Comparison of ENCODE assay signal across 12 cellular contexts in the genomic region with DNA sequence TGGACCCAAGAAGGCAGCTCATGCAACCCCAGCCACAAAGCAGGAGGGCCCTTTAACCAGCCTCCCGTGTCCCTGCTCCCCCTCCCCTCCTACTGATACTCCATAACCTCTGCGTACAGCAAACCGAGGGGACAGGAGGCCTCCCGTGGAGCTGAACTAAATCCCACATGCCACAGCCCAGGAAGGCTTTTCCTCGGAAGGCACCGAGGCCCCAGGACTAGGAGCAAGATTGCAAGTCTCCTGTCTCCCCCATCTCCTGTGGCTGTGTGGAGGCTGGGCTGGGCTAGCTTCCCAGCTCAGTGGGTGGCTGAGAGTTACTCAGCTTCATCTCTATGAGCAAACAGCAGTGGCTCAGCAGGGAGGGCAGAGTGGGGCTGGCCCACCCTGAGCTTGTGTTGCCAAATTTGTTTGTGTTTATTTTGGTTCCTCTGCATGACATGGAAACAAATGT.
DNase-seq lines count a peak whose midpoint lies in the region; ATAC-seq and TF ChIP-seq lines count a peak whose summit lies in the region.
"Had no signal": no experiment of that assay in that cellular context is flagged by ENCODE, and none has a peak within 500 bp of the region (broad histone marks: within the 10 kb centered on the region; RNA-seq: fewer than 3 reads in every experiment).

No MANE protein-coding gene starts in this region.

- H3K27ac ChIP-seq in IMR-90 (ENCODE audit: insufficient read depth, low read length) (no peak overlapping the region), foreskin keratinocyte (no peak overlapping the region)
- H3K27ac ChIP-seq: uterus had no signal

- H3K14ac ChIP-seq in IMR-90 (replicated peaks; ENCODE audit: low read depth, low read length): no peak overlapping the region

- H3K9me3 ChIP-seq in IMR-90 (ENCODE audit: control insufficient read depth, insufficient read depth, low read length): no peaks in the 10 kb centered on the region
- H3K9me3 ChIP-seq: uterus had no signal

- dilution Hi-C loops in IMR-90 (cut with HindIII; ENCODE audit: low sequenced_read_pairs, unreplicated experiment): no loop called here

- no peak for TF ChIP-seq CTCF in IMR-90 (conservative IDR thresholded peaks at IDR 0.05; ENCODE audit: low read depth, low read length)
- no peak for TF ChIP-seq CTCF in foreskin keratinocyte (conservative IDR thresholded peaks at IDR 0.05)

- BruUV-seq in IMR-90 (replicated peaks; lab: Mats Ljungman, UMichigan): no TSS peak

- no peaks in the 10 kb centered on the region for H4K20me1 ChIP-seq in IMR-90 (ENCODE audit: insufficient read depth, low read length)

- no peak overlapping the region for H3K4me2 ChIP-seq in IMR-90 (ENCODE audit: low read depth, low read length)

- no peak overlapping the region for H3K23ac ChIP-seq in IMR-90 (ENCODE audit: low read depth, low read length)

- no peaks in the 10 kb centered on the region for H3K9me1 ChIP-seq in IMR-90 (ENCODE audit: insufficient read depth, low read length)

- H2BK15ac ChIP-seq in IMR-90 (ENCODE audit: low read depth, low read length): no peak overlapping the region

- no peak overlapping the region for H4K91ac ChIP-seq in IMR-90 (ENCODE audit: insufficient read depth, low read depth, low read length)

- H3K27me3 ChIP-seq in IMR-90 (ENCODE audit: control insufficient read depth, insufficient read depth, low read length): peaks cover 17% of the 10 kb centered on the region; the same call in 1 of the 2 replicates
- peaks cover 4% of the 10 kb centered on the region for H3K27me3 ChIP-seq in foreskin keratinocyte
- H3K27me3 ChIP-seq: uterus had no signal

- H2BK20ac ChIP-seq in IMR-90 (ENCODE audit: low read depth, low read length): no peak overlapping the region

- no peaks in the 10 kb centered on the region for H3K79me1 ChIP-seq in IMR-90 (ENCODE audit: low read depth in 1 of 2, low read length in 2 of 2)

- no peak overlapping the region for H3K4me3 ChIP-seq in IMR-90 (ENCODE audit: insufficient read depth, low read depth, low read length)
- H3K4me3 ChIP-seq: uterus had no signal

- TF ChIP-seq POLR2A in IMR-90 (IDR thresholded peaks at IDR 0.05; ENCODE audit: low read depth, low read length): no peak

- no peak overlapping the region for H3K4ac ChIP-seq in IMR-90 (ENCODE audit: low read depth, low read length)

- CTCF ChIA-PET in IMR-90 (lab: Yijun Ruan, JAX): no interaction called here

- DNase-seq in EH (ENCODE audit: low read depth) (peak; percentile 31), IMR-90 (peak; percentile 37), dedifferentiated amniotic fluid mesenchymal stem cell (ENCODE audit: extremely low spot score) (peak; percentile 15), occipital lobe (lab: John Stamatoyannopoulos, UW) (peak; percentile 78), T1000 (lab: John Stamatoyannopoulos, UW) (no peak), NCI-H2227 (lab: John Stamatoyannopoulos, UW; ENCODE audit: unreplicated experiment) (no peak), foreskin keratinocyte (no peak), Kasumi-1 (lab: John Stamatoyannopoulos, UW) (no peak)
- DNase-seq: right cardiac atrium, RPMI8226, uterus had no signal

- H3K4me1 ChIP-seq in IMR-90 (ENCODE audit: control insufficient read depth, insufficient read depth, low read length) (no peaks in the 10 kb centered on the region), foreskin keratinocyte (no peaks in the 10 kb centered on the region)
- H3K4me1 ChIP-seq: uterus had no signal

- ATAC-seq in IMR-90 (ENCODE audit: low read depth) (peak; percentile 67), foreskin keratinocyte (no peak)
- ATAC-seq: activated T-helper 17 cell treated with anti-CD3 and anti-CD28 coated beads, Interleukin-2, amount 50 U/mL, for 72 hours; right cardiac atrium had no signal

- TF ChIP-seq RAD21 in IMR-90 (IDR thresholded peaks at IDR 0.05; ENCODE audit: low read length): no peak

- H2BK120ac ChIP-seq in IMR-90 (ENCODE audit: low read depth, low read length): no peak overlapping the region

- in situ Hi-C loops in IMR-90 (cut with MboI; ENCODE audit: low sequenced_read_pairs): no loop called here

- no peak overlapping the region for H3K9ac ChIP-seq in IMR-90 (ENCODE audit: low read depth, low read length)

- WGBS in IMR-90 (ENCODE audit: extremely low coverage in 2 of 2, insufficient read length in 1 of 2), 2 experiments: no CpG with 5 or more reads among the region's 6 CpGs

- H2AK5ac ChIP-seq in IMR-90 (ENCODE audit: low read depth, low read length): no peak overlapping the region

- H3K36me3 ChIP-seq in IMR-90 (ENCODE audit: control insufficient read depth, insufficient read depth, low read length): no peaks in the 10 kb centered on the region
- H3K36me3 ChIP-seq: uterus had no signal

- POLR2A ChIA-PET in IMR-90 (lab: Charles Lee; ENCODE audit: unreplicated experiment): no interaction called here

- H4K5ac ChIP-seq in IMR-90 (ENCODE audit: low read depth, low read length): no peak overlapping the region

- no peak overlapping the region for H3K18ac ChIP-seq in IMR-90 (ENCODE audit: low read depth, low read length)

- H2AK9ac ChIP-seq in IMR-90 (replicated peaks; ENCODE audit: low read depth, low read length, poor library complexity): no peak overlapping the region

- H4K8ac ChIP-seq in IMR-90 (ENCODE audit: low read depth in 2 of 2, low read length in 2 of 2): no peak overlapping the region

- H2BK5ac ChIP-seq in IMR-90 (ENCODE audit: low read depth, low read length, poor library complexity, severe bottlenecking): no peak overlapping the region

- intact Hi-C loops in IMR-90 (cut with micrococcal nuclease): no loop called here

- H2AFZ ChIP-seq in IMR-90 (replicated peaks; ENCODE audit: low read length, poor library complexity): no peak overlapping the region

- no peak overlapping the region for H3K56ac ChIP-seq in IMR-90 (ENCODE audit: extremely low read depth, insufficient read depth, low read length)

TF ChIP-seq in IMR-90, 13 proteins besides CTCF, POLR2A, EP300 and RAD21:
- TF ChIP-seq CHD1 (IDR thresholded peaks at IDR 0.05; ENCODE audit: low read depth, low read length) (no peak), RCOR1 (IDR thresholded peaks at IDR 0.05; ENCODE audit: insufficient replicate concordance, low read length) (no peak), BHLHE40 (IDR thresholded peaks at IDR 0.05; ENCODE audit: low read depth, low read length) (no peak), SMC3 (IDR thresholded peaks at IDR 0.05; ENCODE audit: low read depth, low read length) (no peak), MAFK (IDR thresholded peaks at IDR 0.05; ENCODE audit: low read depth, low read length) (no peak), CEBPB (IDR thresholded peaks at IDR 0.05; ENCODE audit: low read depth, low read length) (no peak), FOS (IDR thresholded peaks at IDR 0.05; ENCODE audit: low read depth, low read length) (no peak)
- TF ChIP-seq, protein P1, sequence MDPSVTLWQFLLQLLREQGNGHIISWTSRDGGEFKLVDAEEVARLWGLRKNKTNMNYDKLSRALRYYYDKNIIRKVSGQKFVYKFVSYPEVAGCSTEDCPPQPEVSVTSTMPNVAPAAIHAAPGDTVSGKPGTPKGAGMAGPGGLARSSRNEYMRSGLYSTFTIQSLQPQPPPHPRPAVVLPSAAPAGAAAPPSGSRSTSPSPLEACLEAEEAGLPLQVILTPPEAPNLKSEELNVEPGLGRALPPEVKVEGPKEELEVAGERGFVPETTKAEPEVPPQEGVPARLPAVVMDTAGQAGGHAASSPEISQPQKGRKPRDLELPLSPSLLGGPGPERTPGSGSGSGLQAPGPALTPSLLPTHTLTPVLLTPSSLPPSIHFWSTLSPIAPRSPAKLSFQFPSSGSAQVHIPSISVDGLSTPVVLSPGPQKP (IDR thresholded peaks at IDR 0.05; ENCODE audit: borderline replicate concordance, low read depth, low read length): no peak
- TF ChIP-seq, protein P2, sequence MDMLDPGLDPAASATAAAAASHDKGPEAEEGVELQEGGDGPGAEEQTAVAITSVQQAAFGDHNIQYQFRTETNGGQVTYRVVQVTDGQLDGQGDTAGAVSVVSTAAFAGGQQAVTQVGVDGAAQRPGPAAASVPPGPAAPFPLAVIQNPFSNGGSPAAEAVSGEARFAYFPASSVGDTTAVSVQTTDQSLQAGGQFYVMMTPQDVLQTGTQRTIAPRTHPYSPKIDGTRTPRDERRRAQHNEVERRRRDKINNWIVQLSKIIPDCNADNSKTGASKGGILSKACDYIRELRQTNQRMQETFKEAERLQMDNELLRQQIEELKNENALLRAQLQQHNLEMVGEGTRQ (IDR thresholded peaks at IDR 0.05; ENCODE audit: low read depth, low read length): no peak

Comparison
In these comparisons a context has a peak if more than half of its experiments do, and no peak if none do; other contexts are left out.
1. DNase-seq: peak in EH (single experiment), IMR-90 (single experiment), dedifferentiated amniotic fluid mesenchymal stem cell (single experiment) and occipital lobe (single experiment); none in T1000 (single experiment), NCI-H2227 (single experiment), foreskin keratinocyte (0 of 2) and Kasumi-1 (0 of 2).